In the genomic region with DNA sequence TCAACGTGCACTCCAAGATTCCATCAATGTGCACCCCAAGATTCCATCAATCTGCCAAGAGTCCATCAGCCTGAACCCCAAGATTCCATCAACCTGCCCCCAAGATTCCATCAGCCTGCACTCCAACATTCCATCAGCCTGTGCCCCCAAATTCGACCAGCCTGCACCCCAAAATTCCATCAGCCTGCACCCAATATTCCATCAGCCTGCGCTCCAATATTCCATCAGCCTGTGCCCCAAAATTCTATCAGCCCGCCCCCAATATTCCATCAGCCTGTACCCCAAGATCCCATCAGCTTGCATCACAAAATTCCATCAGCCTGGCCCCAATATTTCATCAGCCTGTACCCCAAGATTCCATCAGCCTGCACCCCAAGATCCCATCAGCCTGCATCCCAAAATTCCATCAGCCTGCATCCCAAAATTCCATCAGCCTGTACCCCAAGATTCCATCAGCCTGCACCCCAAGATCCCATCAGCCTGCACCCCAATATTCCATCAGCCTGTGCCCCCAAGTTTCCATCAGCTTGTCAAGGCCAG, we compare ENCODE assay signal across 12 cellular contexts.
DNase-seq lines count a peak whose midpoint lies in the region; ATAC-seq and TF ChIP-seq lines count a peak whose summit lies in the region.
"Had no signal": no experiment of that assay in that cellular context is flagged by ENCODE, and none has a peak within 500 bp of the region (broad histone marks: within the 10 kb centered on the region; RNA-seq: fewer than 3 reads in every experiment).

No MANE protein-coding gene starts in this region.

- intact Hi-C loops in cardiac septum (cut with DNase I) (no loop called here), heart right ventricle (cut with DNase I) (no loop called here)

- peak; percentile 53 for DNase-seq in cardiac septum (ENCODE audit: low spot score)
- no peak for DNase-seq in heart right ventricle
- no peak for DNase-seq in neural progenitor cell (ENCODE audit: low spot score)
- no peak for DNase-seq in thoracic aorta (ENCODE audit: low spot score)
- no peak for DNase-seq in activated T-cell treated with anti-CD3 and anti-CD28 coated beads, Interleukin-2, amount 50 U/mL, for 24 hours
- DNase-seq in NCI-H2081 (lab: John Stamatoyannopoulos, UW): no peak
- DNase-seq: DMS53, GF-D8 had no signal

- no peaks in the 10 kb centered on the region for H3K79me2 ChIP-seq in neural progenitor cell (ENCODE audit: low read depth)

- H4K20me1 ChIP-seq in neural progenitor cell (ENCODE audit: low read depth): no peaks in the 10 kb centered on the region

- H3K4me3 ChIP-seq in heart right ventricle: no peak overlapping the region
- peak overlapping the region; percentile 7 for H3K4me3 ChIP-seq in neural progenitor cell
- no peak overlapping the region for H3K4me3 ChIP-seq in thoracic aorta

- ATAC-seq in heart right ventricle (no peak), thoracic aorta (ENCODE audit: insufficient number of reproducible peaks, low FRiP score, low read depth) (no peak), GM18502 (IDR thresholded peaks at IDR 0.05; ENCODE audit: poor library complexity, unreplicated experiment) (no peak)
- ATAC-seq: HepG2 had no signal

- peaks cover 3% of the 10 kb centered on the region for H3K9me3 Mint-ChIP-seq in neural progenitor cell
- H3K9me3 Mint-ChIP-seq in activated T-cell treated with anti-CD3 and anti-CD28 coated beads, Interleukin-2, amount 50 U/mL, for 24 hours: no peaks in the 10 kb centered on the region
- H3K9me3 Mint-ChIP-seq: CD8-positive, alpha-beta memory T cell had no signal

- H3K9ac ChIP-seq in neural progenitor cell: no peak overlapping the region

- H3K27me3 Mint-ChIP-seq in neural progenitor cell (ENCODE audit: insufficient read depth, low read depth): peaks cover 10% of the 10 kb centered on the region
- no peaks in the 10 kb centered on the region for H3K27me3 Mint-ChIP-seq in activated T-cell treated with anti-CD3 and anti-CD28 coated beads, Interleukin-2, amount 50 U/mL, for 24 hours

- H3K4me1 ChIP-seq in heart right ventricle (peaks cover 0 to 8% (median 0%) of the 10 kb centered on the region in 9 donors), neural progenitor cell (peaks cover 16% of the 10 kb centered on the region), thoracic aorta (ENCODE audit: control insufficient read depth in 1 of 2, low read depth in 2 of 2) (peaks cover 25 to 37% of the 10 kb centered on the region in 2 donors)

- WGBS in heart right ventricle, 2 donors: 72 to 78% methylated on average over 4 of the region's 4 CpGs

- peaks cover 0 to 4% (median 0%) of the 10 kb centered on the region in 7 donors for H3K27me3 ChIP-seq in heart right ventricle
- H3K27me3 ChIP-seq in neural progenitor cell: no peaks in the 10 kb centered on the region
- no peaks in the 10 kb centered on the region for H3K27me3 ChIP-seq in thoracic aorta (replicated peaks; ENCODE audit: insufficient read depth)

- no peak overlapping the region for H3K27ac Mint-ChIP-seq in neural progenitor cell
- no peak overlapping the region for H3K27ac Mint-ChIP-seq in activated T-cell treated with anti-CD3 and anti-CD28 coated beads, Interleukin-2, amount 50 U/mL, for 24 hours
- H3K27ac Mint-ChIP-seq: CD8-positive, alpha-beta memory T cell had no signal

- no peaks in the 10 kb centered on the region for H3K36me3 Mint-ChIP-seq in neural progenitor cell
- no peaks in the 10 kb centered on the region for H3K36me3 Mint-ChIP-seq in activated T-cell treated with anti-CD3 and anti-CD28 coated beads, Interleukin-2, amount 50 U/mL, for 24 hours (ENCODE audit: low read depth)
- H3K36me3 Mint-ChIP-seq: CD8-positive, alpha-beta memory T cell had no signal

- peak overlapping the region; percentile 68 for H3K4me2 ChIP-seq in neural progenitor cell

- H3K4me1 Mint-ChIP-seq in neural progenitor cell: peaks cover 22% of the 10 kb centered on the region
- H3K4me1 Mint-ChIP-seq in activated T-cell treated with anti-CD3 and anti-CD28 coated beads, Interleukin-2, amount 50 U/mL, for 24 hours (ENCODE audit: low read depth): no peaks in the 10 kb centered on the region
- H3K4me1 Mint-ChIP-seq: CD8-positive, alpha-beta memory T cell had no signal

- no peak overlapping the region for H3K27ac ChIP-seq in heart right ventricle
- H3K27ac ChIP-seq in neural progenitor cell: peak overlapping the region; percentile 30
- peak overlapping the region; percentile 54 to 56 for H3K27ac ChIP-seq in thoracic aorta
- H3K27ac ChIP-seq: 22Rv1 had no signal

- peak overlapping the region; percentile 42 for H3K4me3 Mint-ChIP-seq in neural progenitor cell
- no peak overlapping the region for H3K4me3 Mint-ChIP-seq in activated T-cell treated with anti-CD3 and anti-CD28 coated beads, Interleukin-2, amount 50 U/mL, for 24 hours
- H3K4me3 Mint-ChIP-seq: CD8-positive, alpha-beta memory T cell had no signal

- H3K36me3 ChIP-seq in heart right ventricle: no peaks in the 10 kb centered on the region
- H3K36me3 ChIP-seq in neural progenitor cell: no peaks in the 10 kb centered on the region
- no peaks in the 10 kb centered on the region for H3K36me3 ChIP-seq in thoracic aorta

- H2AFZ ChIP-seq in neural progenitor cell (replicated peaks): no peak overlapping the region

- TF ChIP-seq CTCF in heart right ventricle (IDR thresholded peaks at IDR 0.05): no peak
- no peak for TF ChIP-seq CTCF in neural progenitor cell (IDR thresholded peaks at IDR 0.05)
- no peak for TF ChIP-seq CTCF in thoracic aorta (IDR thresholded peaks at IDR 0.05)

- peaks cover 17% of the 10 kb centered on the region for H3F3A ChIP-seq in neural progenitor cell (ENCODE audit: low read depth)

- H3K9me3 ChIP-seq in heart right ventricle (no peaks in the 10 kb centered on the region), neural progenitor cell (ENCODE audit: low read depth) (no peaks in the 10 kb centered on the region), thoracic aorta (no peaks in the 10 kb centered on the region)

Comparison
In these comparisons a context has a peak if more than half of its experiments do, and no peak if none do; other contexts are left out.
1. H3K27ac ChIP-seq: peak in neural progenitor cell (single experiment) and thoracic aorta (2 of 2); none in heart right ventricle (0 of 10).